Comparison of ENCODE assay signal across 6 cellular contexts in the genomic region with DNA sequence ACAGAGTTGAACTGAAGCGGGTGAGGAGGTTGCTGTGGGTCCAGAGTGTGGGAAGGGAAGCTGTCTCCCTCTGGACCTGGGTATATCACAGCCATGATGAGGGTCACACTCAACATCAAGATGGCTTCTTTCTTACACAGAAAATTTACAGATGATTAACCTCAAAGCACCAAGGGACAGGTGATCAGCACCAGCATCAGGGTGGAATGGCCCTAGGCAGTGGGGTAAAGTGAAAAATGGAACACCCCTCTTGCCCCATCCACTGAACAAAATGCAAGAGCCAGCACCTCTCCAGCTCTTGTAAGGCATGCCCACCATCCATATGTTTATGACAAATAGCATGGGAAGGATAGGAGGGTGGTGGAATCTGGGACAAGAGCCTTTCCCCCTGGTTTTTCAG. TPM values are rescaled to one million over a fixed set of nuclear protein-coding genes. Genes with fewer than 3 reads are reported as not detected.
"Had no signal": no experiment of that assay in that cellular context is flagged by ENCODE, and none has a peak within 500 bp of the region (broad histone marks: within the 10 kb centered on the region; RNA-seq: fewer than 3 reads in every experiment).

No MANE protein-coding gene starts in this region.

- H3K27ac ChIP-seq: HL-60 had no signal

- DNase-seq: IMR-90, KBM-7 had no signal

- H3K4me3 ChIP-seq: K562 had no signal

RNA-seq across cellular contexts. Expression of a gene that starts 40.3 kb away (rescaled TPM):
- polyA plus RNA-seq: HepG2, IgD-negative memory B cell, IMR-90, K562 had no signal
